In genomic region chr1:19010995-19011696, GRCh38 we compare ENCODE assay signal across 8 cellular contexts. TPM values are rescaled to one million over a fixed set of nuclear protein-coding genes. Genes with fewer than 3 reads are reported as not detected.
DNase-seq lines count a peak whose midpoint lies in the region; ATAC-seq, FAIRE-seq and TF ChIP-seq lines count a peak whose summit lies in the region.

No MANE protein-coding gene starts in this region.

- H4K91ac ChIP-seq in H1 (replicated peaks; ENCODE audit: insufficient read length, low read length), result peak overlapping the region; percentile 22

- no peak overlapping the region for H3K4me3 Mint-ChIP-seq in activated CD8-positive, alpha-beta T cell treated with anti-CD3 and anti-CD28 coated beads for 36 hours
- H3K4me3 Mint-ChIP-seq in naive thymus-derived CD4-positive, alpha-beta T cell, result peak overlapping the region in 9 of 10 donors; percentile 34 to 72 (median 59)

- H3K18ac ChIP-seq in H1 (ENCODE audit: extremely low read depth, low read length), result peak overlapping the region; percentile 36; the same call in 1 of the 2 replicates

- H3K36me3 Mint-ChIP-seq in activated CD8-positive, alpha-beta T cell treated with anti-CD3 and anti-CD28 coated beads for 36 hours (ENCODE audit: low read depth), result no peaks in the 10 kb centered on the region
- no peaks in the 10 kb centered on the region for H3K36me3 Mint-ChIP-seq in naive thymus-derived CD4-positive, alpha-beta T cell

- no peak for FAIRE-seq in H1 (lab: Jason Lieb, UNC)

- WGBS in H1 (ENCODE audit: extremely low coverage in 1 of 2, insufficient coverage in 1 of 2, insufficient read length in 1 of 2, insufficient replicate concordance in 2 of 2, low coverage in 1 of 2, low lambda C conversion rate in 2 of 2, missing lambda C conversion rate in 1 of 2), 2 experiments, result 75% methylated on average over 18 of the region's 18 CpGs; no CpG with 5 or more reads in 1 of the 2 experiments

- no peak overlapping the region for H2AFZ ChIP-seq in H1 (ENCODE audit: low read length)

- H3K27ac ChIP-seq in H1 (ENCODE audit: low read depth, low read length), result no peak overlapping the region
- peak overlapping the region; percentile 14 for H3K27ac ChIP-seq in naive thymus-derived CD4-positive, alpha-beta T cell (ENCODE audit: low read depth, low read length)

- no peak for TF ChIP-seq POLR2A in H1 (IDR thresholded peaks at IDR 0.05; ENCODE audit: control extremely low read depth in 1 of 2, low read depth in 2 of 2, low read length in 2 of 2)

- no peak overlapping the region for H3K14ac ChIP-seq in H1 (ENCODE audit: insufficient read length)

- H2BK20ac ChIP-seq in H1 (ENCODE audit: low read length), result no peak overlapping the region; the same call in 1 of the 2 replicates

- TF ChIP-seq RAD21 in H1 (IDR thresholded peaks at IDR 0.05 in 1 of 2, conservative IDR thresholded peaks at IDR 0.05 in 1 of 2; ENCODE audit: low read depth in 2 of 2, low read length in 2 of 2), result no peak

- H3K9ac ChIP-seq in H1 (replicated peaks in 1 of 4; ENCODE audit: extremely low read depth in 1 of 4, low read depth in 3 of 4, low read length in 3 of 4), result no peak overlapping the region; a peak in 2 of 7 replicates

- no peaks in the 10 kb centered on the region for H3K23me2 ChIP-seq in H1 (ENCODE audit: low read depth, low read length)

- ATAC-seq in activated CD8-positive, alpha-beta T cell treated with anti-CD3 and anti-CD28 coated beads for 36 hours, result peak; percentile 97
- peak; percentile 87 for ATAC-seq in naive thymus-derived CD4-positive, alpha-beta T cell
- ATAC-seq in HG02870 (IDR thresholded peaks at IDR 0.05; ENCODE audit: unreplicated experiment), result no peak

- H3K79me2 ChIP-seq in H1 (ENCODE audit: control insufficient read depth in 1 of 2, insufficient read depth in 2 of 2, low read length in 2 of 2), result no peaks in the 10 kb centered on the region

- H3K23ac ChIP-seq in H1 (ENCODE audit: insufficient read length), result no peak overlapping the region

- H3K36me3 ChIP-seq in H1 (ENCODE audit: control insufficient read depth in 2 of 4, insufficient read depth in 4 of 4, low read length in 3 of 4), result no peaks in the 10 kb centered on the region
- no peaks in the 10 kb centered on the region for H3K36me3 ChIP-seq in naive thymus-derived CD4-positive, alpha-beta T cell (ENCODE audit: control insufficient read depth in 2 of 3, insufficient read depth in 3 of 3, low read length in 3 of 3)

- H3K4me3 ChIP-seq in H1 (ENCODE audit: extremely low read depth in 1 of 4, insufficient read depth in 2 of 4, low read depth in 3 of 4, low read length in 4 of 4), result no peak overlapping the region
- H3K4me3 ChIP-seq in naive thymus-derived CD4-positive, alpha-beta T cell (ENCODE audit: low read length), result peak overlapping the region; percentile 19

- no peak for TF ChIP-seq EP300 in H1 (IDR thresholded peaks at IDR 0.05; ENCODE audit: borderline replicate concordance in 1 of 2, low read depth in 2 of 2, low read length in 2 of 2)

- no peaks in the 10 kb centered on the region; a peak in 1 of 7 replicates for H3K27me3 ChIP-seq in H1 (replicated peaks in 1 of 4; ENCODE audit: control insufficient read depth in 3 of 4, extremely low read depth in 1 of 4, insufficient read depth in 3 of 4, low read length in 3 of 4)
- H3K27me3 ChIP-seq in naive thymus-derived CD4-positive, alpha-beta T cell (ENCODE audit: control insufficient read depth in 2 of 2, insufficient read depth in 2 of 2, low read length in 2 of 2), result no peaks in the 10 kb centered on the region

- H3K27ac Mint-ChIP-seq in activated CD8-positive, alpha-beta T cell treated with anti-CD3 and anti-CD28 coated beads for 36 hours, result peak overlapping the region; percentile 81
- peak overlapping the region in 8 of 9 donors; percentile 40 to 81 (median 72) for H3K27ac Mint-ChIP-seq in naive thymus-derived CD4-positive, alpha-beta T cell

- CTCF ChIA-PET in activated CD8-positive, alpha-beta T cell treated with anti-CD3 and anti-CD28 coated beads for 36 hours (lab: Charles Lee), result interaction anchor here (0.7 to 2.3 kb wide), 8 partner anchors 10 to 651 kb away, joined by 3 to 14 read pairs (median 4); no protein-coding TSS in a partner anchor
- CTCF ChIA-PET in H1 (lab: Charles Lee; ENCODE audit: partially characterized antibody), result interaction anchor here (0.9 to 3.8 kb wide), 14 partner anchors 22 to 136 kb away, joined by 3 to 12 read pairs (median 6); no protein-coding TSS in a partner anchor
- CTCF ChIA-PET in naive thymus-derived CD4-positive, alpha-beta T cell (lab: Charles Lee), result interaction anchor here (0.7 kb wide), 2 partner anchors 64 to 104 kb away, joined by 3 to 5 read pairs; no protein-coding TSS in a partner anchor

- no peaks in the 10 kb centered on the region for H3K27me3 Mint-ChIP-seq in activated CD8-positive, alpha-beta T cell treated with anti-CD3 and anti-CD28 coated beads for 36 hours
- peaks cover 0 to 5% (median under 1%) of the 10 kb centered on the region in 5 donors for H3K27me3 Mint-ChIP-seq in naive thymus-derived CD4-positive, alpha-beta T cell

- no peaks in the 10 kb centered on the region for H4K20me1 ChIP-seq in H1 (replicated peaks in 1 of 2; ENCODE audit: control insufficient read depth in 1 of 2, insufficient read depth in 2 of 2, low read length in 2 of 2)

- no peak for TF ChIP-seq CTCF in activated CD8-positive, alpha-beta T cell treated with anti-CD3 and anti-CD28 coated beads for 36 hours (IDR thresholded peaks at IDR 0.05)
- no peak for TF ChIP-seq CTCF in H1 (IDR thresholded peaks at IDR 0.05; ENCODE audit: control extremely low read depth in 1 of 3, insufficient read depth in 1 of 3, low read depth in 1 of 3, low read length in 3 of 3)

- 0 out of 2 replicates have a peak overlapping the region, but pooled peaks have one; percentile 50 for H2BK12ac ChIP-seq in H1 (ENCODE audit: low read depth, low read length)

- POLR2A ChIA-PET in activated CD8-positive, alpha-beta T cell treated with anti-CD3 and anti-CD28 coated beads for 36 hours (lab: Charles Lee), result interaction anchor here (1.2 to 1.7 kb wide), 2 partner anchors 84 to 137 kb away, joined by 3 to 6 read pairs; no protein-coding TSS in a partner anchor
- POLR2A ChIA-PET in H1 (lab: Charles Lee; ENCODE audit: partially characterized antibody), result interaction anchor here (1.0 to 1.6 kb wide), 3 partner anchors 55 to 61 kb away, joined by 3 read pairs; no protein-coding TSS in a partner anchor
- POLR2A ChIA-PET in naive thymus-derived CD4-positive, alpha-beta T cell (lab: Charles Lee), result interaction anchor here (1.2 to 2.0 kb wide), 2 partner anchors 61 to 64 kb away, joined by 3 to 9 read pairs; no protein-coding TSS in a partner anchor

- no peak overlapping the region for H3K56ac ChIP-seq in H1 (replicated peaks; ENCODE audit: insufficient read length, low read depth, low read length)

- H2BK5ac ChIP-seq in H1 (ENCODE audit: low read depth, low read length), result peak overlapping the region; percentile 81; the same call in 1 of the 2 replicates

- H3K4me1 Mint-ChIP-seq in activated CD8-positive, alpha-beta T cell treated with anti-CD3 and anti-CD28 coated beads for 36 hours (ENCODE audit: low read depth), result peaks cover 34% of the 10 kb centered on the region
- peaks cover 15 to 33% (median 29%) of the 10 kb centered on the region in 7 donors for H3K4me1 Mint-ChIP-seq in naive thymus-derived CD4-positive, alpha-beta T cell

- H2BK15ac ChIP-seq in H1 (ENCODE audit: low read length), result 0 out of 2 replicates have a peak overlapping the region, but pooled peaks have one; percentile 34

- no peak overlapping the region for H2BK120ac ChIP-seq in H1 (replicated peaks; ENCODE audit: low read depth, low read length)

- intact Hi-C loops in activated CD8-positive, alpha-beta T cell treated with anti-CD3 and anti-CD28 coated beads for 36 hours (cut with micrococcal nuclease), result no loop called here
- intact Hi-C loops in naive thymus-derived CD4-positive, alpha-beta T cell (cut with micrococcal nuclease), result loop anchor here (1.0 to 5.0 kb wide), 5 partner anchors 54 to 104 kb away; partner anchors contain the start of gene IFFO2 (in 1 of the 2)

- H3K79me1 ChIP-seq in H1 (ENCODE audit: low read depth, low read length), result no peaks in the 10 kb centered on the region

- H3K4me2 ChIP-seq in H1 (ENCODE audit: insufficient read depth in 1 of 2, low read depth in 2 of 2, low read length in 2 of 2), result no peak overlapping the region

- in situ Hi-C loops in G401 (cut with HindIII; ENCODE audit: low sequenced_read_pairs), result no loop called here

- H3K4ac ChIP-seq in H1 (replicated peaks; ENCODE audit: insufficient read length, low read depth, low read length), result no peak overlapping the region

- no peak overlapping the region for H4K5ac ChIP-seq in H1 (ENCODE audit: insufficient read length, low read depth, low read length)

- peaks cover 1 to 20% (median 10%) of the 10 kb centered on the region in 4 experiments for H3K4me1 ChIP-seq in H1 (replicated peaks in 1 of 4; ENCODE audit: control insufficient read depth in 3 of 4, insufficient read depth in 4 of 4, low read length in 3 of 4)
- H3K4me1 ChIP-seq in naive thymus-derived CD4-positive, alpha-beta T cell (ENCODE audit: control insufficient read depth in 2 of 2, insufficient read depth in 2 of 2, low read length in 2 of 2), result peaks cover 8 to 13% of the 10 kb centered on the region in 2 donors

- H3K9me3 ChIP-seq in H1 (ENCODE audit: insufficient read depth in 2 of 2, low read depth in 1 of 2, low read length in 1 of 2), result no peaks in the 10 kb centered on the region
- H3K9me3 ChIP-seq in naive thymus-derived CD4-positive, alpha-beta T cell (ENCODE audit: control insufficient read depth in 2 of 3, low read length in 3 of 3), result no peaks in the 10 kb centered on the region

- H4K8ac ChIP-seq in H1 (ENCODE audit: extremely low read depth, insufficient read depth, low read length), result no peak overlapping the region; the same call in 1 of the 2 replicates

- no peaks in the 10 kb centered on the region for H3K9me3 Mint-ChIP-seq in activated CD8-positive, alpha-beta T cell treated with anti-CD3 and anti-CD28 coated beads for 36 hours
- H3K9me3 Mint-ChIP-seq in naive thymus-derived CD4-positive, alpha-beta T cell, result peaks cover 0 to 2% (median 0%) of the 10 kb centered on the region in 11 donors

- DNase-seq in G401 (ENCODE audit: low spot score) (peak; percentile 22), M059J (ENCODE audit: low read depth) (peak; percentile 100), H1 (ENCODE audit: low read depth in 1 of 2, low spot score in 2 of 2) (peak in 1 of 2 experiments; percentile 69), D341Med (ENCODE audit: low spot score) (no peak)
- peak; percentile 95 for DNase-seq in activated CD8-positive, alpha-beta T cell treated with anti-CD3 and anti-CD28 coated beads for 36 hours
- DNase-seq in naive thymus-derived CD4-positive, alpha-beta T cell, result peak in 8 of 9 donors; percentile 10 to 73 (median 53)
- DNase-seq in stimulated activated naive CD4-positive, alpha-beta T cell (lab: John Stamatoyannopoulos, UW), result peak in 4 of 6 experiments; percentile 19 to 52 (median 34)

- peak overlapping the region; percentile 56; the same call in 1 of the 2 replicates for H2AK5ac ChIP-seq in H1 (ENCODE audit: low read depth, low read length)

RNA-seq across cellular contexts. Expression of gene IFFO2, which starts 54.7 kb away (rescaled TPM):
- 12.7 and 15.7 TPM in 2 replicates for total RNA-seq in G401 (2014; rRNA removed; shearing (Covaris generic))
- 6.7 and 13.2 TPM in 2 replicates for total RNA-seq in M059J (2014; rRNA removed; shearing (Covaris generic))
- 10 to 100 TPM; 23.7 to 26.4 TPM for total RNA-seq in activated CD8-positive, alpha-beta T cell treated with anti-CD3 and anti-CD28 coated beads for 36 hours
- 8.7 and 10.4 TPM in 2 replicates for total RNA-seq in H1 (2021; fragmentation: NEBNext Ultra II Directional; extraction: Animal tissue kit (Norgen Biotek cat#: 25700))
- 6.6 and 13.7 TPM in 2 replicates for polyA plus RNA-seq in H1 (2011; rRNA removed)
- polyA plus RNA-seq in H1 (2011; cell fraction: cytosol; rRNA removed), result 5.2 TPM
- polyA plus RNA-seq in H1 (2011; cell fraction: nucleus; rRNA removed), result 8.2 TPM
- 4.2 to 6.0 TPM (median 5.4 TPM) in 4 replicates for polyA plus RNA-seq in H1 (2012, experiment 1 of 2)
- polyA plus RNA-seq in H1 (2012, experiment 2 of 2), result 5.2 TPM
- polyA plus RNA-seq in H1 (2013, experiment 1 of 2), result 3.5 TPM
- polyA plus RNA-seq in H1 (2013, experiment 2 of 2), result 3.6 TPM
- 4.0 and 4.8 TPM in 2 replicates for polyA minus RNA-seq in H1 (2011; rRNA and poly(A)+ RNA removed)
- polyA minus RNA-seq in H1 (2011; cell fraction: cytosol; rRNA and poly(A)+ RNA removed), result 4.8 TPM
- 2.6 TPM for polyA minus RNA-seq in H1 (2011; cell fraction: nucleus; rRNA and poly(A)+ RNA removed)
- 10 to 100 TPM; 20.5 to 57.1 (median 28.2) TPM for total RNA-seq in naive thymus-derived CD4-positive, alpha-beta T cell
- polyA plus RNA-seq in naive thymus-derived CD4-positive, alpha-beta T cell, result 1 to 10 TPM; 1.1 to 2.7 TPM
